9 cellular contexts compared by ENCODE assay signal in the genomic region with DNA sequence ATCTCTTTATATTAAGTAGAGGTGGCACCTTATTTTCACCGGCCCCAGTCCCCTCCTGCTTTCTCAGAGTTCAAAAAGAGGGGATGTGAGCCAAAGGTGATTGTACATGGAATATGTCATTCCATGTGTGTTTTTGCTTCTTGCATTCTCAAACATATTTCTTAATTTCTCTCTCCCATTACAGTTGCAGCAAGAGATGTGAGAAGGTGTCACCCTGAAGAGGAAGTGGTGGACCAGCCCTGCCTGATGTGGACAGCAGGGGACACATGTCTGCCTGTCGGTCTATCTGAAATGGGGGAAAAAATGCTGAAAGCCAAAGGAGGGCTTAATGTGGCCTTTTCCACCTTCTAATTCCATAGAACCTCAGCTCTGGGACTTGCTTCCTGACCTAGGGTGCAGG. TPM values are rescaled to one million over a fixed set of nuclear protein-coding genes. Genes with fewer than 3 reads are reported as not detected.
DNase-seq lines count a peak whose midpoint lies in the region; ATAC-seq and TF ChIP-seq lines count a peak whose summit lies in the region.
"Had no signal": no experiment of that assay in that cellular context is flagged by ENCODE, and none has a peak within 500 bp of the region (broad histone marks: within the 10 kb centered on the region; RNA-seq: fewer than 3 reads in every experiment).

No MANE protein-coding gene starts in this region.

- H3K27ac ChIP-seq in Peyer's patch (peak overlapping the region in 3 of 4 donors; percentile 17 to 98 (median 93)), right cardiac atrium (ENCODE audit: low read length) (peak overlapping the region; percentile 51), testis (peak overlapping the region; percentile 91 to 94), thyroid gland (no peak overlapping the region)

- H3K9me3 ChIP-seq in Peyer's patch (no peaks in the 10 kb centered on the region), right cardiac atrium (ENCODE audit: control insufficient read depth, low read length) (no peaks in the 10 kb centered on the region), testis (no peaks in the 10 kb centered on the region), thyroid gland (no peaks in the 10 kb centered on the region)

- TF ChIP-seq POLR2A in Peyer's patch (IDR thresholded peaks at IDR 0.05) (no peak), testis (IDR thresholded peaks at IDR 0.05) (no peak), thyroid gland (IDR thresholded peaks at IDR 0.05) (no peak), GM18505 (IDR thresholded peaks at IDR 0.05; ENCODE audit: borderline replicate concordance, extremely low read depth, insufficient read depth, insufficient read length) (no peak)

- intact Hi-C loops in right cardiac atrium (cut with DNase I) (loop anchor here in 3 of 4 donors (5.0 to 10.0 kb wide), 5 partner anchors 198 to 496 kb away; no protein-coding TSS in a partner anchor), testis (cut with DNase I; ENCODE audit: low total_unique reads) (no loop called here), thyroid gland (cut with DNase I) (loop anchor here (10.0 kb wide), 1 partner anchor 74 kb away; no protein-coding TSS in a partner anchor)

- peak in 1 of 6 experiments; percentile 24 for TF ChIP-seq CTCF in Peyer's patch (IDR thresholded peaks at IDR 0.05)
- no peak for TF ChIP-seq CTCF in testis (IDR thresholded peaks at IDR 0.05)
- TF ChIP-seq CTCF in thyroid gland (IDR thresholded peaks at IDR 0.05): no peak

- no peak overlapping the region for H3K4me3 ChIP-seq in Peyer's patch
- H3K4me3 ChIP-seq in right cardiac atrium (ENCODE audit: low read length): no peak overlapping the region
- H3K4me3 ChIP-seq in testis: no peak overlapping the region
- no peak overlapping the region for H3K4me3 ChIP-seq in thyroid gland (replicated peaks in 1 of 3)

- H3K27me3 ChIP-seq in Peyer's patch (no peaks in the 10 kb centered on the region), right cardiac atrium (ENCODE audit: control insufficient read depth, insufficient read depth) (no peaks in the 10 kb centered on the region), testis (no peaks in the 10 kb centered on the region), thyroid gland (no peaks in the 10 kb centered on the region)

- DNase-seq in activated gamma-delta T cell treated with Interleukin-2 at 50 U/mL for 16 hours (peak; percentile 9), activated gamma-delta T cell (lab: John Stamatoyannopoulos, UW) (no peak), Peyer's patch (no peak), right cardiac atrium (peak in 1 of 3 donors; percentile 24), testis (no peak), thyroid gland (no peak)
- DNase-seq: HFFc6 had no signal

- 70% methylated on average over 2 of the region's 2 CpGs for WGBS in right cardiac atrium
- 75 to 78% methylated on average over 2 of the region's 2 CpGs for WGBS in testis, 2 donors
- WGBS in thyroid gland, 2 donors: 88 to 94% methylated on average over 2 of the region's 2 CpGs

- H3K36me3 ChIP-seq in Peyer's patch: no peaks in the 10 kb centered on the region
- H3K36me3 ChIP-seq in testis (ENCODE audit: low read depth, missing control alignments): no peaks in the 10 kb centered on the region
- no peaks in the 10 kb centered on the region for H3K36me3 ChIP-seq in thyroid gland

- peaks cover 0 to 40% (median 5%) of the 10 kb centered on the region in 4 donors for H3K4me1 ChIP-seq in Peyer's patch
- H3K4me1 ChIP-seq in right cardiac atrium (ENCODE audit: control insufficient read depth, insufficient read depth, low read length): peaks cover 8% of the 10 kb centered on the region
- H3K4me1 ChIP-seq in testis: peaks cover 18% of the 10 kb centered on the region
- H3K4me1 ChIP-seq in thyroid gland: peaks cover 6 to 28% of the 10 kb centered on the region in 2 donors

- ATAC-seq in right cardiac atrium (no peak), GM21737 (IDR thresholded peaks at IDR 0.05; ENCODE audit: unreplicated experiment) (no peak), GM18505 (IDR thresholded peaks at IDR 0.05; ENCODE audit: unreplicated experiment) (no peak)

RNA-seq across cellular contexts. Expression of a gene that starts 1.9 kb away (rescaled TPM):
- total RNA-seq in Peyer's patch (100 to 1,000 TPM; 129 to 213 (median 163) TPM), right cardiac atrium (100 to 1,000 TPM; 116 to 146 (median 125) TPM), testis (100 to 1,000 TPM; 100 to 103 TPM), thyroid gland (10 to 100 TPM; 38.7 to 70.1 (median 43.1) TPM)
- polyA plus RNA-seq in right cardiac atrium (31.5 TPM), testis (ENCODE audit: insufficient read depth, low read depth, low replicate concordance) (40.7 TPM)

Comparison
In these comparisons a context has a peak if more than half of its experiments do, and no peak if none do; other contexts are left out.
1. H3K27ac ChIP-seq: peak in Peyer's patch (3 of 4), right cardiac atrium (single experiment) and testis (2 of 2); none in thyroid gland (0 of 3).